ENCODE assay signal across 28 cellular contexts in the genomic region with DNA sequence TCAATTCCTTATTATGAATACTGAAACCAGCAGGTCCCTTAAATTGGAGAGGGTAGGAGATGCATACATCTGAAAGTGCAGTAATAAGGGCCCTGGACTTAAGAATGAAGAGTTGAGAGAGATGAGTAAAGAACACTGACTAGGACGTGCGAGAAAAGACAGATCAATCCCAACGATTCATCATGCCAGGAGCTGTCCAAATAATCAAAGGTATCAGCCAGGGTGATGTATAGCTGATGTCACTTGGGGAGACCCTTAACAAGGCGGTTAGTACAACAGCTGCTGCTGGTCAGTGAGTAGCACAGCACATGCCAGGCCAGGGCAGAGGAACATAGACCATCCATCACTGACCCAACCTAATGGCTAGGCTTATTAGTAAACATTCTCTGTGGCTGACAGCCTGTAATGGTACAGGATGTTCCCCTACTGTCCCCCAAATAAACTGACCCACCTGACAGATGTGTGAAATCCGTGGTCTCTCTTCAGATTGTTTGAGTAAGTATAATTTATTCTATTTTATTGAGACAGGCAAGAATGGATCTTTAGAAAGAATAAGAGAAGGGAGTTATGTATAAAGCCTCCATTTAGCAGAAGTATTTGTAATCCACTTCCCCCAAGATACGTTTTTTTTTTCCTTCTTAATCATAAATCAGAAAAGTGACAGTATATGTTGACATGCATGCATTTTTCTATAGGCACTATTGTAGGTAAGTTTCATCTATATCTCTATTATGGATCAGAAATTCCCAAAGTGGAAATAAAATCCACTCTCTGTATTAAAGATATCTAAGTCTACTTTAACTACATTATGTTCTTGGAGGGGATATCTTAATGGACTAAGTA.
"Had no signal": no experiment of that assay in that cellular context is flagged by ENCODE, and none has a peak within 500 bp of the region (broad histone marks: within the 10 kb centered on the region; RNA-seq: fewer than 3 reads in every experiment).

No MANE protein-coding gene starts in this region.

- H3K27ac ChIP-seq: epithelial cell of prostate, esophagus squamous epithelium, left ventricle myocardium inferior, right atrium auricular region, tibial nerve, uterus had no signal

- DNase-seq: activated CD4-positive, alpha-beta memory T cell treated with anti-CD3 and anti-CD28 coated beads for 36 hours; activated CD4-positive, alpha-beta T cell treated with anti-CD3 and anti-CD28 coated beads, Interleukin-2, amount 10 ng/mL, durations not matched to agents 24 days and 14 days; activated CD4-positive, CD25-positive, alpha-beta regulatory T cell treated with anti-CD3 and anti-CD28 coated beads, Interleukin-2, amount 50 U/mL, for 72 hours; activated T-cell treated with anti-CD3 and anti-CD28 coated beads, Interleukin-2, amount 50 U/mL, for 4 hours; anterior cingulate cortex; effector CD8-positive, alpha-beta T cell; esophagus squamous epithelium; foreskin melanocyte; islet precursor cell; left ventricle myocardium inferior; mesendoderm; occipital lobe; stimulated activated CD4-positive, alpha-beta T cell treated with anti-CD3 and anti-CD28 coated beads, Interleukin-15, amount 100 ng/mL, for 24 hours; stimulated activated CD4-positive, alpha-beta T cell treated with anti-CD3 and anti-CD28 coated beads, Interleukin-2, amount 100 ng/mL, for 24 hours; stimulated activated naive CD4-positive, alpha-beta T cell treated with Interleukin-2 at 50 U/mL for 16 hours; T1000; uterus had no signal

- H3K4me3 ChIP-seq: esophagus squamous epithelium, left ventricle myocardium inferior, lung, right atrium auricular region, tibial nerve, uterus had no signal

- H3K36me3 ChIP-seq: esophagus squamous epithelium, left ventricle myocardium inferior, right atrium auricular region, tibial nerve, uterus had no signal

- H3K9me3 ChIP-seq: esophagus squamous epithelium, left ventricle myocardium inferior, right atrium auricular region, tibial nerve, uterus had no signal

- H3K27me3 ChIP-seq: right atrium auricular region, uterus had no signal

- ATAC-seq: activated T-cell treated with anti-CD3 and anti-CD28 coated beads, Interleukin-2, amount 50 U/mL, for 4 hours had no signal

- H3K4me1 Mint-ChIP-seq: neural crest cell had no signal

- H3K9me3 Mint-ChIP-seq: activated CD4-positive, alpha-beta memory T cell treated with anti-CD3 and anti-CD28 coated beads for 36 hours; activated CD4-positive, alpha-beta T cell treated with anti-CD3 and anti-CD28 coated beads, Interleukin-2, amount 10 ng/mL, durations not matched to agents 24 days and 14 days; activated T-cell treated with anti-CD3 and anti-CD28 coated beads, Interleukin-2, amount 50 U/mL, for 4 hours; activated T-helper 2 cell treated with anti-CD3 and anti-CD28 coated beads, Interferon-gamma antibody, Interleukin-2, Interleukin-4, amounts not matched to agents 10 μg/mL and 5 μg/mL and 100 μg/mL, durations not matched to agents 14 hours and 24 hours and 36 hours; neural crest cell; T-helper 1 cell treated with Interleukin-12 subunit alpha and Interleukin-12 subunit beta and Interleukin-4 antibody, amounts not matched to agents 30 μg/mL and 1 μg/mL, for 36 hours had no signal

- H3K4me3 Mint-ChIP-seq: activated CD4-positive, alpha-beta memory T cell treated with anti-CD3 and anti-CD28 coated beads for 36 hours; activated CD4-positive, alpha-beta T cell treated with anti-CD3 and anti-CD28 coated beads, Interleukin-2, amount 10 ng/mL, durations not matched to agents 24 days and 14 days; activated naive CD8-positive, alpha-beta T cell; activated T-cell treated with anti-CD3 and anti-CD28 coated beads, Interleukin-2, amount 50 U/mL, for 4 hours; neural crest cell; T-helper 1 cell treated with Interleukin-12 subunit alpha and Interleukin-12 subunit beta and Interleukin-4 antibody, amounts not matched to agents 30 μg/mL and 1 μg/mL, for 36 hours had no signal

- H3K36me3 Mint-ChIP-seq: activated CD4-positive, alpha-beta memory T cell treated with anti-CD3 and anti-CD28 coated beads for 36 hours; activated naive CD8-positive, alpha-beta T cell had no signal

- H3K27me3 Mint-ChIP-seq: activated CD4-positive, alpha-beta memory T cell treated with anti-CD3 and anti-CD28 coated beads for 36 hours; activated CD4-positive, alpha-beta T cell treated with anti-CD3 and anti-CD28 coated beads, Interleukin-2, amount 10 ng/mL, durations not matched to agents 24 days and 14 days; activated naive CD8-positive, alpha-beta T cell had no signal

- H3K4me1 ChIP-seq: esophagus squamous epithelium, left ventricle myocardium inferior, right atrium auricular region, tibial nerve, uterus had no signal

- FAIRE-seq: bronchial epithelial cell, colon, endometrium had no signal

- H3K27ac Mint-ChIP-seq: activated CD4-positive, alpha-beta memory T cell treated with anti-CD3 and anti-CD28 coated beads for 36 hours; activated CD4-positive, alpha-beta T cell treated with anti-CD3 and anti-CD28 coated beads, Interleukin-2, amount 10 ng/mL, durations not matched to agents 24 days and 14 days; activated naive CD8-positive, alpha-beta T cell; activated T-helper 2 cell treated with anti-CD3 and anti-CD28 coated beads, Interferon-gamma antibody, Interleukin-2, Interleukin-4, amounts not matched to agents 10 μg/mL and 5 μg/mL and 100 μg/mL, durations not matched to agents 14 hours and 24 hours and 36 hours; T-helper 1 cell treated with Interleukin-12 subunit alpha and Interleukin-12 subunit beta and Interleukin-4 antibody, amounts not matched to agents 30 μg/mL and 1 μg/mL, for 36 hours had no signal
